Comparison of ENCODE assay signal across 9 cellular contexts in genomic region chr9:29213374-29214161, GRCh38. TPM values are rescaled to one million over a fixed set of nuclear protein-coding genes. Genes with fewer than 3 reads are reported as not detected.
DNase-seq lines count a peak whose midpoint lies in the region; ATAC-seq and TF ChIP-seq lines count a peak whose summit lies in the region.
"Had no signal": no experiment of that assay in that cellular context is flagged by ENCODE, and none has a peak within 500 bp of the region (broad histone marks: within the 10 kb centered on the region; RNA-seq: fewer than 3 reads in every experiment).

TSS of gene LINGO2 (minus strand) at chr9:29213601.

- no peak within 1 kb of the TSS for H2AFZ ChIP-seq in osteoblast (ENCODE audit: low read length)

- no peaks in the 10 kb centered on the region for H4K20me1 ChIP-seq in osteoblast (ENCODE audit: insufficient read depth, low read length)

- H3K27ac ChIP-seq in temporal lobe (ENCODE audit: low read depth, low read length) (no peak within 1 kb of the TSS), osteoblast (ENCODE audit: low read depth, low read length) (no peak within 1 kb of the TSS)

- no peaks in the 10 kb centered on the region for H3K9me3 ChIP-seq in BE2C
- H3K9me3 ChIP-seq in osteoblast (ENCODE audit: low read depth, low read length), result no peaks in the 10 kb centered on the region

- no peak for TF ChIP-seq CTCF in BE2C (IDR thresholded peaks at IDR 0.05; ENCODE audit: low read depth, low read length)
- no peak for TF ChIP-seq CTCF in kidney epithelial cell (IDR thresholded peaks at IDR 0.05; ENCODE audit: insufficient read depth, low read length, poor library complexity, severe bottlenecking)
- TF ChIP-seq CTCF in osteoblast (IDR thresholded peaks at IDR 0.05; ENCODE audit: extremely low read depth, low read depth, low read length), result no peak

- no peaks in the 10 kb centered on the region for H3K79me2 ChIP-seq in osteoblast (ENCODE audit: insufficient read depth, low read length)

- peaks cover 15% of the 10 kb centered on the region for H3K4me1 Mint-ChIP-seq in activated naive CD8-positive, alpha-beta T cell treated with anti-CD3 and anti-CD28 coated beads, Interleukin-2, amount 50 U/mL, for 24 hours

- no peak within 1 kb of the TSS for H3K27ac Mint-ChIP-seq in activated naive CD8-positive, alpha-beta T cell treated with anti-CD3 and anti-CD28 coated beads, Interleukin-2, amount 50 U/mL, for 24 hours

- DNase-seq in BE2C (peak; percentile 54), NCI-H1092 treated with DMSO at 0.1 percent for 48 hours (lab: John Stamatoyannopoulos, UW) (peak; percentile 77), kidney epithelial cell (ENCODE audit: low read depth) (no peak), osteoblast (ENCODE audit: insufficient read length, low spot score, missing footprints) (no peak)
- DNase-seq in activated naive CD8-positive, alpha-beta T cell treated with anti-CD3 and anti-CD28 coated beads, Interleukin-2, amount 50 U/mL, for 24 hours, result no peak

- no peaks in the 10 kb centered on the region for H3K36me3 Mint-ChIP-seq in activated naive CD8-positive, alpha-beta T cell treated with anti-CD3 and anti-CD28 coated beads, Interleukin-2, amount 50 U/mL, for 24 hours (ENCODE audit: low read depth)

- peak; percentile 33 for ATAC-seq in activated naive CD8-positive, alpha-beta T cell treated with anti-CD3 and anti-CD28 coated beads, Interleukin-2, amount 50 U/mL, for 24 hours
- ATAC-seq in HG03460 (IDR thresholded peaks at IDR 0.05; ENCODE audit: unreplicated experiment), result no peak
- ATAC-seq in HG02678 (IDR thresholded peaks at IDR 0.05; ENCODE audit: unreplicated experiment), result no peak
- ATAC-seq: GM12878 had no signal

- peak within 1 kb of the TSS; percentile 83 for H3K4me3 ChIP-seq in BE2C (ENCODE audit: low read depth, low read length)
- peak within 1 kb of the TSS; percentile 54 for H3K4me3 ChIP-seq in kidney epithelial cell (ENCODE audit: low read depth, low read length)
- no peak within 1 kb of the TSS for H3K4me3 ChIP-seq in osteoblast (ENCODE audit: insufficient read depth, low read length)
- H3K4me3 ChIP-seq: GM12878 had no signal

- H3K4me1 ChIP-seq in BE2C, result no peaks in the 10 kb centered on the region; the same call in 1 of the 2 replicates
- no peaks in the 10 kb centered on the region for H3K4me1 ChIP-seq in osteoblast (ENCODE audit: insufficient read depth, low read length)

- H3K27me3 ChIP-seq in BE2C, result peaks cover 17% of the 10 kb centered on the region
- H3K27me3 ChIP-seq in kidney epithelial cell (ENCODE audit: control insufficient read depth, insufficient read depth, low read length), result peaks cover 9% of the 10 kb centered on the region
- H3K27me3 ChIP-seq in osteoblast (ENCODE audit: insufficient read depth, low read length), result peaks cover 37% of the 10 kb centered on the region

- no peak within 1 kb of the TSS for H3K4me2 ChIP-seq in osteoblast (ENCODE audit: insufficient read depth, low read length)

- H3K36me3 ChIP-seq in BE2C, result no peaks in the 10 kb centered on the region
- no peaks in the 10 kb centered on the region for H3K36me3 ChIP-seq in kidney epithelial cell (ENCODE audit: control insufficient read depth, insufficient read depth, low read length)
- no peaks in the 10 kb centered on the region for H3K36me3 ChIP-seq in osteoblast (ENCODE audit: insufficient read depth, low read length)

- H3K4me3 Mint-ChIP-seq in activated naive CD8-positive, alpha-beta T cell treated with anti-CD3 and anti-CD28 coated beads, Interleukin-2, amount 50 U/mL, for 24 hours, result peak within 1 kb of the TSS; percentile 62

- H3K27me3 Mint-ChIP-seq in activated naive CD8-positive, alpha-beta T cell treated with anti-CD3 and anti-CD28 coated beads, Interleukin-2, amount 50 U/mL, for 24 hours, result peaks cover 67% of the 10 kb centered on the region

- no peaks in the 10 kb centered on the region for H3K9me3 Mint-ChIP-seq in activated naive CD8-positive, alpha-beta T cell treated with anti-CD3 and anti-CD28 coated beads, Interleukin-2, amount 50 U/mL, for 24 hours

RNA-seq across cellular contexts. Expression of gene LINGO2, which starts in this region (rescaled TPM):
- polyA plus RNA-seq in BE2C (2012; ENCODE audit: insufficient read depth, insufficient read length, low read depth), result 6.1 TPM
- 2.3 and 3.1 TPM in 2 replicates for total RNA-seq in kidney epithelial cell
- total RNA-seq in temporal lobe, result 12.5 TPM
- total RNA-seq in osteoblast, result not detected in 2 replicates
- total RNA-seq: GM12878 had no signal

Comparison
In these comparisons a context has a peak if more than half of its experiments do, and no peak if none do; other contexts are left out.
1. DNase-seq: peak in BE2C (single experiment) and NCI-H1092 treated with DMSO at 0.1 percent for 48 hours (single experiment); none in activated naive CD8-positive, alpha-beta T cell treated with anti-CD3 and anti-CD28 coated beads, Interleukin-2, amount 50 U/mL, for 24 hours (single experiment), kidney epithelial cell (single experiment) and osteoblast (single experiment).